ENCODE assay signal across 1 cellular context in the genomic region with DNA sequence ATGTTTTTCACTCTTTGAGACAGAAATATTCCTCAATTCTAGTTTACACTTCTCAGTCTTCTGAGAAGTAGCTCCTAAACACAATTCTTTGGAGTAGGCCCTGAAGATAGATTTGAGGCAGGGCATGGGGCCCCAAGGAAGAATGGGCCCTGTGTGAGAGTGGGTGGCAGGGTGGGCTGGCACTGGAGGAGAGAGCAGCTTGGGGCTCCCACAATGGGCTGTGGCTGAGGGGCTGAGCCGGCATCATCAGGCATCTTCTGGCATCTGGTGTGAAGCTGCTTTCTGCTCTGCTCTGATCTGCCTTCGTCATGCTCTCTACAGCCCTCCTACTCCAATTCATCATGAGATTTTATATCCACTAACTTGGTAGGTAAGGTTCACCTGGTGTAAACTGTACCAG.
TF ChIP-seq lines count a peak whose summit lies in the region.

No MANE protein-coding gene starts in this region.

TF ChIP-seq in IMR-90, 13 proteins besides CTCF, POLR2A, EP300 and RAD21 (continued from another document):
- TF ChIP-seq RCOR1 (IDR thresholded peaks at IDR 0.05; ENCODE audit: insufficient replicate concordance, low read length), result no peak
- no peak for TF ChIP-seq MAFK (IDR thresholded peaks at IDR 0.05; ENCODE audit: low read depth, low read length)
- no peak for TF ChIP-seq SMC3 (IDR thresholded peaks at IDR 0.05; ENCODE audit: low read depth, low read length)
- no peak for TF ChIP-seq CHD1 (IDR thresholded peaks at IDR 0.05; ENCODE audit: low read depth, low read length)
- TF ChIP-seq BHLHE40 (IDR thresholded peaks at IDR 0.05; ENCODE audit: low read depth, low read length), result no peak
- no peak for TF ChIP-seq RFX5 (IDR thresholded peaks at IDR 0.05; ENCODE audit: low read depth, low read length)
- TF ChIP-seq FOS (IDR thresholded peaks at IDR 0.05; ENCODE audit: low read depth, low read length), result no peak
- TF ChIP-seq MXI1 (IDR thresholded peaks at IDR 0.05; ENCODE audit: borderline replicate concordance, low read depth, low read length), result no peak
